13 cellular contexts compared by ENCODE assay signal in the genomic region with DNA sequence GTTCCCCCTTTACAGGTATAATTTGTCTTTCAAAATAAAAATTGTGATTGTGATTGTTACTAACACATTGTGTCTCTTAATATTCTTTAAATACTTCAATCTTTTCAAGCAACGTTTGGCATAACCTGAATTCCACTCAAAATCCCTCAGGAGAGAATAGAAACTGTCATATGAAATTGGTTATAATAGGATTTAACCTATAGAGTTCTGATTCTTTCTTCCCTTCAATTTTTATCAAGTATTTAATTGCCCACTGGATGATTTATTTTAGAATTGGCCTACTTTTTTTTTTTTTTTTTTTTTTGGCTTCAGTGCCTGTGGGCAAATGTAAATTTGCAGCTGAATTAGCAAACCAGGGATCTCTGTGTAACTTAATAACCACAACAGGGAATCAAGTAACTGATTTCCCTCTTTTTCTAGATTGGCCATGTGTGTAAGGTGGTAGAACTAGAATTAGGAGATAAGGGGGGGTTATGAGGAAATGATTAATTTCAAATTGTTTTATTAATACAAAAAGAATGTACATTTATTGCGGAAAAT.
"Had no signal": no experiment of that assay in that cellular context is flagged by ENCODE, and none has a peak within 500 bp of the region (broad histone marks: within the 10 kb centered on the region; RNA-seq: fewer than 3 reads in every experiment).

No MANE protein-coding gene starts in this region.

- H3K27me3 ChIP-seq: colonic mucosa, gastroesophageal sphincter, suprapubic skin had no signal

- FAIRE-seq: kidney had no signal

- H3K4me1 ChIP-seq: colonic mucosa, suprapubic skin had no signal

- H3K4me3 ChIP-seq: colonic mucosa, gastroesophageal sphincter, suprapubic skin had no signal

- H3K36me3 Mint-ChIP-seq: T-cell had no signal

- H3K36me3 ChIP-seq: colonic mucosa, gastroesophageal sphincter, suprapubic skin had no signal

- H3K9me3 Mint-ChIP-seq: activated B cell treated with CpG ODN at 0.5 μM for 24 hours; activated CD4-positive, alpha-beta T cell treated with anti-CD3 and anti-CD28 coated beads, Interleukin-2, amount 10 ng/mL, durations not matched to agents 24 days and 14 days; activated naive CD4-positive, alpha-beta T cell treated with anti-CD3 and anti-CD28 coated beads for 36 hours; activated T-helper 17 cell treated with anti-CD3 and anti-CD28 coated beads, Interleukin-2, amount 50 U/mL, for 72 hours; T-cell had no signal

- H3K4me1 Mint-ChIP-seq: activated B cell treated with CpG ODN at 0.5 μM for 24 hours; activated T-helper 17 cell treated with anti-CD3 and anti-CD28 coated beads, Interleukin-2, amount 50 U/mL, for 72 hours; T-cell had no signal

- H3K27ac Mint-ChIP-seq: activated B cell treated with CpG ODN at 0.5 μM for 24 hours; activated CD4-positive, alpha-beta T cell treated with anti-CD3 and anti-CD28 coated beads, Interleukin-2, amount 10 ng/mL, durations not matched to agents 24 days and 14 days; activated naive CD4-positive, alpha-beta T cell treated with anti-CD3 and anti-CD28 coated beads for 36 hours; activated T-helper 17 cell treated with anti-CD3 and anti-CD28 coated beads, Interleukin-2, amount 50 U/mL, for 72 hours; T-cell; type B pancreatic cell had no signal

- H3K9me3 ChIP-seq: colonic mucosa, gastroesophageal sphincter, suprapubic skin had no signal

- ATAC-seq: activated T-helper 17 cell treated with anti-CD3 and anti-CD28 coated beads, Interleukin-2, amount 50 U/mL, for 72 hours; gastroesophageal sphincter; stimulated activated naive CD8-positive, alpha-beta T cell treated with anti-CD3 and anti-CD28 coated beads, Interleukin-15, Interleukin-2, amounts not matched to agents 100 U/mL and 50 U/mL, for 24 hours; T-cell had no signal

- H3K27me3 Mint-ChIP-seq: activated B cell treated with CpG ODN at 0.5 μM for 24 hours, type B pancreatic cell had no signal

- H3K4me3 Mint-ChIP-seq: activated B cell treated with CpG ODN at 0.5 μM for 24 hours; activated CD4-positive, alpha-beta T cell treated with anti-CD3 and anti-CD28 coated beads, Interleukin-2, amount 10 ng/mL, durations not matched to agents 24 days and 14 days; activated naive CD4-positive, alpha-beta T cell treated with anti-CD3 and anti-CD28 coated beads for 36 hours; activated T-helper 17 cell treated with anti-CD3 and anti-CD28 coated beads, Interleukin-2, amount 50 U/mL, for 72 hours; T-cell had no signal

- H3K27ac ChIP-seq: colonic mucosa, suprapubic skin had no signal

- DNase-seq: activated B cell treated with CpG ODN at 0.5 μM for 24 hours; activated CD4-positive, alpha-beta T cell treated with anti-CD3 and anti-CD28 coated beads, Interleukin-2, amount 10 ng/mL, durations not matched to agents 24 days and 14 days; activated naive CD4-positive, alpha-beta T cell treated with anti-CD3 and anti-CD28 coated beads for 36 hours; colonic mucosa; effector CD8-positive, alpha-beta T cell; kidney; stimulated activated CD4-positive, alpha-beta T cell treated with anti-CD3 and anti-CD28 coated beads, Interleukin-2, amount 100 ng/mL, for 48 hours; stimulated activated naive CD8-positive, alpha-beta T cell treated with anti-CD3 and anti-CD28 coated beads, Interleukin-15, Interleukin-2, amounts not matched to agents 100 U/mL and 50 U/mL, for 24 hours; T-cell had no signal
